In the genomic region with DNA sequence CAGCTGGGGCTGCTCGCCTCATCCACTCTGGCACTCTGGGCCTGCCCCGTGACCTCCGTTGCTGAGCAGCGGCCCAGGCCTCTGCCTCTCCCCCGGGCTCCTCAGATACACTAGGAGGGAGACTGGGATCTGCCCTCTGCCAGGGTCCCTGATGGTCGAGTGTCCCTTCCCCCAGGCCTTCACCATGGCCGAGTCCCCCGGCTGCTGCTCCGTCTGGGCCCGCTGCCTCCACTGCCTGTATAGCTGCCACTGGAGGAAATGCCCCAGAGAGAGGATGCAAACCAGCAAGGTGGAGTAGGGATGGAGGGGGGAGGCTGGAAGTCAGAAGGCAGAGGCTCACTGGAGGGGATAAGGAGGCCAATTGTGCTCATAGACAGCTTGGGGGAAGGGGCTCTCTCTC, we compare ENCODE assay signal across 26 cellular contexts.
"Had no signal": no experiment of that assay in that cellular context is flagged by ENCODE, and none has a peak within 500 bp of the region (broad histone marks: within the 10 kb centered on the region; RNA-seq: fewer than 3 reads in every experiment).

No MANE protein-coding gene starts in this region.

- H3K27ac ChIP-seq: left ventricle myocardium inferior, pancreas, prostate gland, skin epidermis, stomach, thoracic aorta, tibial artery, uterus had no signal

- H3K36me3 ChIP-seq: left ventricle myocardium inferior, pancreas, prostate gland, stomach, thoracic aorta, tibial artery, uterus had no signal

- DNase-seq: immature natural killer cell; kidney; left colon; left ventricle myocardium inferior; midbrain; mucosa of descending colon; naive thymus-derived CD4-positive, alpha-beta T cell; posterior cingulate gyrus; retina; right cardiac atrium; stimulated activated CD4-positive, alpha-beta T cell treated with anti-CD3 and anti-CD28 coated beads, Interleukin-12 subunit alpha, Interleukin-12 subunit beta, amount 100 ng/mL, for 4 hours; stimulated activated CD4-positive, alpha-beta T cell treated with anti-CD3 and anti-CD28 coated beads, Interleukin-15, amount 100 ng/mL, for 24 hours; stimulated activated CD4-positive, alpha-beta T cell treated with anti-CD3 and anti-CD28 coated beads, Interleukin-2, amount 100 ng/mL, for 24 hours; stimulated activated CD4-positive, alpha-beta T cell treated with anti-CD3 and anti-CD28 coated beads, Interleukin-4, amount 100 ng/mL, for 1 hour; stimulated activated naive B cell treated with anti-CD40 and anti-IgM and Interleukin-4, amounts not matched to agents 10 μg/mL and 1 μg/mL and 100 μg/mL, for 72 hours; stimulated activated naive CD8-positive, alpha-beta T cell treated with anti-CD3 and anti-CD28 coated beads, Interleukin-15, Interleukin-2, amounts not matched to agents 100 U/mL and 50 U/mL, for 24 hours; stomach; tibial artery; uterus had no signal

- H3K9me3 ChIP-seq: left ventricle myocardium inferior, mucosa of descending colon, pancreas, prostate gland, stomach, thoracic aorta, tibial artery, uterus had no signal

- ATAC-seq: naive thymus-derived CD4-positive, alpha-beta T cell; natural killer cell treated with Interleukin-12 subunit alpha and Interleukin-12 subunit beta and Interleukin-15 and Interleukin-18, amount 100 ng/mL, for 72 hours; pancreas; right cardiac atrium; sciatic nerve; stimulated activated naive B cell treated with anti-CD40 and anti-IgM and Interleukin-4, amounts not matched to agents 10 μg/mL and 1 μg/mL and 100 μg/mL, for 72 hours; stimulated activated naive CD8-positive, alpha-beta T cell treated with anti-CD3 and anti-CD28 coated beads, Interleukin-15, Interleukin-2, amounts not matched to agents 100 U/mL and 50 U/mL, for 24 hours had no signal

- H3K27me3 ChIP-seq: uterus had no signal

- H3K4me3 ChIP-seq: left ventricle myocardium inferior, lung, mucosa of descending colon, pancreas, prostate gland, skin epidermis, stomach, thoracic aorta, tibial artery, uterus had no signal

- H3K4me1 ChIP-seq: left ventricle myocardium inferior, pancreas, prostate gland, stomach, uterus had no signal
